12 cellular contexts compared by ENCODE assay signal in the genomic region with DNA sequence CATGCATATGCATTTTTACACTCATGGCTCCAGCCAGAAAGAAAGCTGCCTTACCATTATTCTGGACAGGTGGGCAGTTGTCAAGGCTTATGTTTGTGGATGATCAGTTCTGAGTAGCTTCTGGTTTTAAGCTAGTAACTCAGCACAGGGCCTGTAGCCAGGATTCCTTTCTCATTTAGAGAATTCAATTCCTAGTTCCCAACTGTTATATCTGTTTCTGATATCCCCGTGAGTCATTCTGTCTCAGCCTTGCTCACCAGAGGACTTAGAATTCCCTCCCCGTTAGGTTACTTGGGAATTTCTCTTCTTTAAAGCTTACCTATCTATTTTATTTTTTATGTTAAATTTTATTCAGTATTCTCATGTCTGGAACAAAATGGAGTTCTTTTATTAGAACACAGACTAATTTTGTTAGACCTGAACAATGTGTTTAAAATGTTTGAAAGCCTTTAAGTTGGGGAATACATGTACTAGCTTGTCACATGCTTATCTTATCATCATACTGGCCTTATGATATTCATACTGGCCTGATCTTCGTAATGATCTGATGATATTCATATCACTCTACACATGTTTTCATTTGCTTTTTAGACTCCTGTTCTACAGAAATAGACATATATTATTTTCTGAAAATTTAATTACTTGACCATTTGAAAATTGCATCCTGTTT. TPM values are rescaled to one million over a fixed set of nuclear protein-coding genes. Genes with fewer than 3 reads are reported as not detected.
A peak's percentile ranks its signal among the peaks of the same experiment; 100 is the strongest.
DNase-seq lines count a peak whose midpoint lies in the region; ATAC-seq, FAIRE-seq and TF ChIP-seq lines count a peak whose summit lies in the region.
"Had no signal": no experiment of that assay in that cellular context is flagged by ENCODE, and none has a peak within 500 bp of the region (broad histone marks: within the 10 kb centered on the region; RNA-seq: fewer than 3 reads in every experiment).

No MANE protein-coding gene starts in this region.

- H3K4me3 Mint-ChIP-seq in activated naive CD4-positive, alpha-beta T cell treated with anti-CD3 and anti-CD28 coated beads for 36 hours: no peak overlapping the region
- H3K4me3 Mint-ChIP-seq: CD8-positive, alpha-beta T cell had no signal

- TF ChIP-seq POLR2A in esophagus squamous epithelium (IDR thresholded peaks at IDR 0.05): no peak

- H3K27me3 ChIP-seq in BJ (ENCODE audit: control insufficient read depth, insufficient read depth, low read length) (no peaks in the 10 kb centered on the region), RWPE2 (ENCODE audit: insufficient read depth, poor library complexity, severe bottlenecking) (no peaks in the 10 kb centered on the region), esophagus squamous epithelium (no peaks in the 10 kb centered on the region)

- no peak overlapping the region for H3K27ac Mint-ChIP-seq in activated naive CD4-positive, alpha-beta T cell treated with anti-CD3 and anti-CD28 coated beads for 36 hours

- H3K9me3 ChIP-seq in RWPE2 (ENCODE audit: severe bottlenecking) (no peaks in the 10 kb centered on the region), esophagus squamous epithelium (no peaks in the 10 kb centered on the region)

- H3K4me1 ChIP-seq in RWPE2 (ENCODE audit: insufficient read depth, poor library complexity, severe bottlenecking): peaks cover 54% of the 10 kb centered on the region
- H3K4me1 ChIP-seq in esophagus squamous epithelium: peaks cover 13 to 99% (median 32%) of the 10 kb centered on the region in 3 donors

- H3K4me3 ChIP-seq in BJ (ENCODE audit: low read depth, low read length): no peak overlapping the region
- H3K4me3 ChIP-seq in RWPE2 (ENCODE audit: severe bottlenecking): no peak overlapping the region
- no peak overlapping the region for H3K4me3 ChIP-seq in esophagus squamous epithelium

- peak; percentile 95 for ATAC-seq in RWPE2 (ENCODE audit: low read depth)
- ATAC-seq: CD8-positive, alpha-beta T cell had no signal

- CTCF ChIA-PET in BJ (lab: Yijun Ruan, JAX): interaction anchor here (0.7 to 1.7 kb wide), 3 partner anchors 36 to 114 kb away, joined by 3 to 4 read pairs (median 3); no protein-coding TSS in a partner anchor
- CTCF ChIA-PET in activated naive CD4-positive, alpha-beta T cell treated with anti-CD3 and anti-CD28 coated beads for 36 hours (lab: Charles Lee): interaction anchor here (0.7 to 1.5 kb wide), 3 partner anchors 22 to 57 kb away, joined by 4 to 5 read pairs (median 4); no protein-coding TSS in a partner anchor

- intact Hi-C loops in esophagus squamous epithelium (cut with DNase I): no loop called here
- intact Hi-C loops in activated naive CD4-positive, alpha-beta T cell treated with anti-CD3 and anti-CD28 coated beads for 36 hours (cut with micrococcal nuclease): no loop called here

- H3K27me3 Mint-ChIP-seq in activated naive CD4-positive, alpha-beta T cell treated with anti-CD3 and anti-CD28 coated beads for 36 hours (ENCODE audit: low read depth): no peaks in the 10 kb centered on the region

- no peaks in the 10 kb centered on the region for H3K36me3 Mint-ChIP-seq in activated naive CD4-positive, alpha-beta T cell treated with anti-CD3 and anti-CD28 coated beads for 36 hours (ENCODE audit: low read depth)

- POLR2A ChIA-PET in BJ (lab: Charles Lee): no interaction called here

- H3K36me3 ChIP-seq in BJ (ENCODE audit: control insufficient read depth, insufficient read depth, low read length) (no peaks in the 10 kb centered on the region), RWPE2 (ENCODE audit: low read depth) (peaks cover 40% of the 10 kb centered on the region), esophagus squamous epithelium (peaks cover 0 to 19% (median 0%) of the 10 kb centered on the region in 3 donors)

- H3K27ac ChIP-seq in RWPE2 (ENCODE audit: poor library complexity, severe bottlenecking): peak overlapping the region; percentile 57
- peak overlapping the region; percentile 35 to 97 (median 85) for H3K27ac ChIP-seq in esophagus squamous epithelium
- H3K27ac ChIP-seq: parathyroid adenoma had no signal

- FAIRE-seq in GM19239 (lab: Jason Lieb, UNC): no peak

- peaks cover 20% of the 10 kb centered on the region for H3K4me1 Mint-ChIP-seq in activated naive CD4-positive, alpha-beta T cell treated with anti-CD3 and anti-CD28 coated beads for 36 hours (ENCODE audit: low read depth)

- no peaks in the 10 kb centered on the region for H3K9me3 Mint-ChIP-seq in activated naive CD4-positive, alpha-beta T cell treated with anti-CD3 and anti-CD28 coated beads for 36 hours
- H3K9me3 Mint-ChIP-seq: CD8-positive, alpha-beta T cell had no signal

- DNase-seq in BJ (ENCODE audit: low read depth): peak; percentile 48
- DNase-seq in RWPE2 (ENCODE audit: low spot score): no peak
- DNase-seq in esophagus squamous epithelium (lab: John Stamatoyannopoulos, UW): no peak
- peak; percentile 47 for DNase-seq in non-pigmented ciliary epithelial cell (ENCODE audit: low read depth)
- no peak for DNase-seq in GM19239 (ENCODE audit: insufficient read length, low spot score)
- DNase-seq in activated naive CD4-positive, alpha-beta T cell treated with anti-CD3 and anti-CD28 coated beads for 36 hours: no peak
- no peak for DNase-seq in activated CD8-positive, alpha-beta memory T cell treated with anti-CD3 and anti-CD28 coated beads, Interleukin-2, amount 50 U/mL, for 4 hours
- no peak for DNase-seq in NCI-H1048 (lab: John Stamatoyannopoulos, UW)
- DNase-seq: CD8-positive, alpha-beta T cell; NCI-H524 treated with DMSO at 0.1 percent for 48 hours; T-helper 1 cell had no signal

- 41 to 45% methylated on average over 2 of the region's 3 CpGs for WGBS in esophagus squamous epithelium, 2 donors

- TF ChIP-seq CTCF in BJ (IDR thresholded peaks at IDR 0.05; ENCODE audit: insufficient read depth, low read depth, low read length): no peak
- no peak for TF ChIP-seq CTCF in RWPE2 (IDR thresholded peaks at IDR 0.05; ENCODE audit: poor library complexity, severe bottlenecking)
- TF ChIP-seq CTCF in esophagus squamous epithelium (IDR thresholded peaks at IDR 0.05): no peak

RNA-seq across cellular contexts. Expression of gene CAST, which starts 47.1 kb away (rescaled TPM):
- 112 and 157 TPM in 2 replicates for polyA plus RNA-seq in BJ (2011; rRNA removed)
- polyA minus RNA-seq in BJ (2011; rRNA and poly(A)+ RNA removed): 66.3 and 74.2 TPM in 2 replicates
- total RNA-seq in esophagus squamous epithelium: 100 to 1,000 TPM; 324 to 489 (median 375) TPM
- total RNA-seq in activated naive CD4-positive, alpha-beta T cell treated with anti-CD3 and anti-CD28 coated beads for 36 hours: 100 to 1,000 TPM; 118 to 122 TPM

Comparison
In these comparisons a context has a peak if more than half of its experiments do, and no peak if none do; other contexts are left out.
1. DNase-seq: peak in BJ (single experiment) and non-pigmented ciliary epithelial cell (single experiment); none in RWPE2 (single experiment), esophagus squamous epithelium (single experiment), GM19239 (single experiment), activated naive CD4-positive, alpha-beta T cell treated with anti-CD3 and anti-CD28 coated beads for 36 hours (single experiment), activated CD8-positive, alpha-beta memory T cell treated with anti-CD3 and anti-CD28 coated beads, Interleukin-2, amount 50 U/mL, for 4 hours (single experiment) and NCI-H1048 (single experiment).